ENCODE assay signal across 8 cellular contexts in the genomic region with DNA sequence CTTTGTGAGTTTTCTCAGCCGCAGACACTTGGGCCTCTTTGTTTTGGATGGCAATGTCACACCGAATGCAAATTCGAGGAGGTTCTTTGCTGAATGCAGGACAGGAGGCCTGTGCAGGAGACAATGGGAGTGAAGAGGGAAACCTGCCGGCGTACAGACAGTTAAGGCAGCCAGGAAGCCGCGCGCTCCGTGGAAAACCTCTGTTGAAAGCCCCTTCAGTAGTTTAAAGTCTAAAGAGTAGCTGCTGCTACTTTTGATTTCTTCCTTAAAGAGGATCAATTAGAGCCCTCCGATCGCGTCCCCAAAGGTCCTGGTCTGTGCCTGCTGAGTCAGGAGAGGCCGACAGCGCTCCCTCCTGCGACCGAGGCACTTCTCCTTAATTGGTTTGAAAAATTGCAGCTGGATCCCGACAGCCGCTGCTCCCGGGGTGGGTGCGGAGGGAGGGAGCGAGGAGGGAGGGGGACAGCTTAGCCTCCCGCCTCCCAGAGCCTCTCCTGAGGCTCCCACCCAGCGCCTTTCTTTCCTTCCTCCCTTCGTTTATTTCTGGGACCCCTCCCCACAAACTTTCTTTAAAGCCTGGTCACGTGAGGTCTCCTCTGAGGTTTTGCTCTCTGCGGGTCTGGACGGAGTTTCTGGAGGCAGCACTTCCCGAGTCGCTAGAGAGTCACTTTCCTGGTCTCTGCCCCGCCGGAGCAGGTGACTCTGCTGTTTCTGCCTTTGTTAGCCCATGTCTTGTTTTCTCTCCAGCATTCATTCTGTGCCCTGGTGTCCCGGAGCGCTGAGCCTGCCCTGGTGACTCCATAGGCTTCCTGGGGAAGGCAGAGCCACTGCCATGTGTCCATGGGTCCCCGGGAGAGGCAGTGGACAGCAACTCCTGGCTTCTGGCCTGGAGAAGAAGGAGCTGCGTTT. TPM values are rescaled to one million over a fixed set of nuclear protein-coding genes. Genes with fewer than 3 reads are reported as not detected.
DNase-seq lines count a peak whose midpoint lies in the region; ATAC-seq and TF ChIP-seq lines count a peak whose summit lies in the region.

No MANE protein-coding gene starts in this region.

- no peak for TF ChIP-seq CTCF in Peyer's patch (IDR thresholded peaks at IDR 0.05)
- TF ChIP-seq CTCF in lung (IDR thresholded peaks at IDR 0.05; ENCODE audit: control extremely low read depth, extremely low read depth) = no peak
- TF ChIP-seq CTCF in testis (IDR thresholded peaks at IDR 0.05) = no peak

- H3K4me3 ChIP-seq in Peyer's patch (peak overlapping the region; percentile 19 to 54 (median 42)), endocrine pancreas (ENCODE audit: control insufficient read depth, insufficient read depth, low read length) (peak overlapping the region; percentile 24), lung (peak overlapping the region; percentile 2), testis (peak overlapping the region; percentile 41 to 48)

- peaks cover 2% of the 10 kb centered on the region for H3K9me3 Mint-ChIP-seq in activated CD8-positive, alpha-beta memory T cell treated with anti-CD3 and anti-CD28 coated beads, Interleukin-2, amount 10 ng/mL, durations not matched to agents 7 days and 5 days (ENCODE audit: low read depth)

- H3K27me3 Mint-ChIP-seq in activated CD8-positive, alpha-beta memory T cell treated with anti-CD3 and anti-CD28 coated beads, Interleukin-2, amount 10 ng/mL, durations not matched to agents 7 days and 5 days = peaks cover 7% of the 10 kb centered on the region

- H3K9ac ChIP-seq in endocrine pancreas (ENCODE audit: control insufficient read depth, insufficient read depth, low read length) = no peak overlapping the region

- H3K9me3 ChIP-seq in Peyer's patch (no peaks in the 10 kb centered on the region), endocrine pancreas (ENCODE audit: control insufficient read depth, low read length) (no peaks in the 10 kb centered on the region), lung (ENCODE audit: control insufficient read depth in 2 of 2, insufficient read depth in 1 of 2, low read length in 1 of 2) (no peaks in the 10 kb centered on the region), testis (no peaks in the 10 kb centered on the region)

- H3K27ac Mint-ChIP-seq in activated CD8-positive, alpha-beta memory T cell treated with anti-CD3 and anti-CD28 coated beads, Interleukin-2, amount 10 ng/mL, durations not matched to agents 7 days and 5 days = no peak overlapping the region

- ATAC-seq in activated CD8-positive, alpha-beta memory T cell treated with anti-CD3 and anti-CD28 coated beads, Interleukin-2, amount 10 ng/mL, durations not matched to agents 7 days and 5 days = no peak
- ATAC-seq in lung (ENCODE audit: insufficient read depth, low FRiP score) (peak; percentile 56), HG02885 (IDR thresholded peaks at IDR 0.05; ENCODE audit: poor library complexity, unreplicated experiment) (no peak)

- H3K27me3 ChIP-seq in Peyer's patch (no peaks in the 10 kb centered on the region), endocrine pancreas (ENCODE audit: control insufficient read depth, insufficient read depth, low read length) (no peaks in the 10 kb centered on the region), lung (ENCODE audit: control insufficient read depth, insufficient read depth) (no peaks in the 10 kb centered on the region), testis (no peaks in the 10 kb centered on the region)

- CTCF ChIA-PET in activated CD8-positive, alpha-beta memory T cell treated with anti-CD3 and anti-CD28 coated beads, Interleukin-2, amount 10 ng/mL, durations not matched to agents 7 days and 5 days (lab: Charles Lee) = interaction anchor here (1.3 kb wide), 1 partner anchor 14 kb away, joined by 3 read pairs; no protein-coding TSS in a partner anchor

- peak overlapping the region; percentile 20 for H3K4me3 Mint-ChIP-seq in activated CD8-positive, alpha-beta memory T cell treated with anti-CD3 and anti-CD28 coated beads, Interleukin-2, amount 10 ng/mL, durations not matched to agents 7 days and 5 days

- H3K36me3 ChIP-seq in Peyer's patch = no peaks in the 10 kb centered on the region
- no peaks in the 10 kb centered on the region for H3K36me3 ChIP-seq in endocrine pancreas (ENCODE audit: control insufficient read depth, insufficient read depth, low read length)
- H3K36me3 ChIP-seq in lung (ENCODE audit: control insufficient read depth in 2 of 2, insufficient read depth in 2 of 2, low read length in 2 of 2) = no peaks in the 10 kb centered on the region
- no peaks in the 10 kb centered on the region for H3K36me3 ChIP-seq in testis (ENCODE audit: low read depth, missing control alignments)

- intact Hi-C loops in testis (cut with DNase I; ENCODE audit: low total_unique reads) = no loop called here

- H3K4me1 ChIP-seq in Peyer's patch (no peaks in the 10 kb centered on the region), endocrine pancreas (ENCODE audit: control insufficient read depth, insufficient read depth, low read length) (no peaks in the 10 kb centered on the region), lung (ENCODE audit: control insufficient read depth in 2 of 2, insufficient read depth in 2 of 2, low read length in 2 of 2) (peaks cover 0 to 1% of the 10 kb centered on the region in 2 donors), testis (no peaks in the 10 kb centered on the region)

- H3K4me1 Mint-ChIP-seq in activated CD8-positive, alpha-beta memory T cell treated with anti-CD3 and anti-CD28 coated beads, Interleukin-2, amount 10 ng/mL, durations not matched to agents 7 days and 5 days = peaks cover 9% of the 10 kb centered on the region

- WGBS in lung, 2 donors = 3% methylated on average over 35 of the region's 35 CpGs
- WGBS in testis, 2 donors = 5 to 9% methylated on average over 31 to 35 of the region's 35 CpGs

- TF ChIP-seq POLR2A in Peyer's patch (IDR thresholded peaks at IDR 0.05) = no peak
- no peak for TF ChIP-seq POLR2A in testis (IDR thresholded peaks at IDR 0.05)

- no peak for DNase-seq in activated CD8-positive, alpha-beta memory T cell treated with anti-CD3 and anti-CD28 coated beads, Interleukin-2, amount 10 ng/mL, durations not matched to agents 7 days and 5 days
- no peak for DNase-seq in activated CD8-positive, alpha-beta memory T cell treated with anti-CD3 and anti-CD28 coated beads, Interleukin-2, amount 50 U/mL, for 4 hours
- DNase-seq in Peyer's patch (peak in 1 of 3 donors; percentile 54), lung (ENCODE audit: low spot score) (no peak), testis (peak; percentile 50)
- no peak for DNase-seq in activated CD4-positive, alpha-beta T cell treated with anti-CD3 and anti-CD28 coated beads, Interleukin-2, amount 50 U/mL, for 4 hours

- H3K27ac ChIP-seq in Peyer's patch (peak overlapping the region in 3 of 4 donors; percentile 1 to 67 (median 14)), lung (ENCODE audit: low read depth in 1 of 2, low read length in 1 of 2) (peak overlapping the region in 1 of 2 donors; percentile 79), testis (peak overlapping the region in 1 of 2 donors; percentile 18)

- peaks cover 2% of the 10 kb centered on the region for H3K36me3 Mint-ChIP-seq in activated CD8-positive, alpha-beta memory T cell treated with anti-CD3 and anti-CD28 coated beads, Interleukin-2, amount 10 ng/mL, durations not matched to agents 7 days and 5 days

RNA-seq across cellular contexts. Expression of a gene that starts 22.3 kb away (rescaled TPM):
- 1 to 10 TPM; 4.6 to 6.4 TPM for total RNA-seq in activated CD8-positive, alpha-beta memory T cell treated with anti-CD3 and anti-CD28 coated beads, Interleukin-2, amount 10 ng/mL, durations not matched to agents 7 days and 5 days
- total RNA-seq in Peyer's patch (1 to 10 TPM in 2 of 4 donors, not detected in 2; 4.4 to 7.4 TPM), lung (1 to 10 TPM; 6.3 to 7.7 TPM), testis (10 to 100 TPM in 1 of 2 donors, 1 to 10 TPM in 1; 8.0 to 10.8 TPM)
- polyA plus RNA-seq in lung (1 to 10 TPM; 4.4 to 8.5 TPM), testis (ENCODE audit: insufficient read depth, low read depth, low replicate concordance) (14.5 TPM)

RNA-seq across cellular contexts. Expression of a gene that starts 59.0 kb away (rescaled TPM):
- not detected for total RNA-seq in activated CD8-positive, alpha-beta memory T cell treated with anti-CD3 and anti-CD28 coated beads, Interleukin-2, amount 10 ng/mL, durations not matched to agents 7 days and 5 days
- total RNA-seq in Peyer's patch (1 to 10 TPM in 1 of 4 donors, under 1 TPM in 1, not detected in 2; 0.35 to 1.7 TPM), lung (1 to 10 TPM in 1 of 2 donors, under 1 TPM in 1; 0.58 to 1.5 TPM), testis (1 to 10 TPM in 1 of 2 donors, under 1 TPM in 1; 0.93 to 1.3 TPM)
- polyA plus RNA-seq in lung (under 1 TPM; 0.10 to 0.29 TPM), testis (ENCODE audit: insufficient read depth, low read depth, low replicate concordance) (0.55 TPM)
